ENCODE assay signal across 8 cellular contexts in the genomic region with DNA sequence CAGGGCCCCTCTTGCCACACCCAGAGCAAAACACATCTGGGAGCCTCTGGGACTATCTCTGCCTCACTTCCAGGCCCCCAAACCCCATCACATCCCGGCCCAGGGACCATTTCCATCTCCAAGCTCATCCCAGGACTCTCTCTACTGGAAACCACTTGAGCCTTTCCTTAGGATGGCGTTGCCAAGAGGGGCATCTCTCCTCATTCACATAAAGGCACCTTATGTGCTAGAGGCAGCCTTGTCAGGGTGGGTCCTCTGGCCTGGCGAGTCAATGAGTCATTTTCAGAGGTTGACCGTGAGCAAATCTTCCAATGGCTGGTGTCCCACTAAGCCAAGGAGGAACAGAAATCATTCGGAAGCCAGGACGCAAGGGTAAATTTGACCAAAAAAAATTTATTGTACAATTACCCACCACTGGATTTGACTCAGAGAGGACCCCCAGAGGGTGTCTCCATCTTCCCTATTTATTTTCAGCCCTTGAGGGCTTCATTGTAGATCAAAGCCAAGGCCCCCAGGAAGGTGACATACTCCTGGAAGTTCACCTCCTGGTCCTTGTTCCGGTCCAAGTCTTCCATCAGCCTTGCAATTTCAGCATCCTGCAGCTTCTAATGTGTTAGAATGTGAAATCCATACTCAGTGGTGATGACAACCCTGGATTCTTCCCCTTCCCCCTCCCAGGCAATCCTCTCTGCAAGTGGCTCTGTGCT. TPM values are rescaled to one million over a fixed set of nuclear protein-coding genes. Genes with fewer than 3 reads are reported as not detected.
DNase-seq lines count a peak whose midpoint lies in the region; ATAC-seq and TF ChIP-seq lines count a peak whose summit lies in the region.

No MANE protein-coding gene starts in this region.

- peak overlapping the region; percentile 91 for H3K4me3 Mint-ChIP-seq in T-helper 2 cell treated with Interferon-gamma antibody and Interleukin-4, amounts not matched to agents 5 μg/mL and 100 μg/mL, for 36 hours

- H3K27me3 ChIP-seq in thoracic aorta (replicated peaks; ENCODE audit: insufficient read depth): no peaks in the 10 kb centered on the region

- H3K27ac Mint-ChIP-seq in T-helper 2 cell treated with Interferon-gamma antibody and Interleukin-4, amounts not matched to agents 5 μg/mL and 100 μg/mL, for 36 hours: peak overlapping the region; percentile 94

- no peaks in the 10 kb centered on the region for H3K36me3 ChIP-seq in thoracic aorta

- DNase-seq in T-helper 2 cell treated with Interferon-gamma antibody and Interleukin-4, amounts not matched to agents 5 μg/mL and 100 μg/mL, for 36 hours (ENCODE audit: low spot score): no peak
- DNase-seq in T-helper 2 cell: no peak
- peak; percentile 55 for DNase-seq in kidney tubule cell (ENCODE audit: low spot score)
- DNase-seq in thoracic aorta (ENCODE audit: low spot score): no peak
- no peak for DNase-seq in putamen (ENCODE audit: low spot score)
- DNase-seq in LoVo (ENCODE audit: low spot score): no peak
- no peak for DNase-seq in OCI-M2 (lab: John Stamatoyannopoulos, UW; ENCODE audit: unreplicated experiment)

- H3K4me1 Mint-ChIP-seq in T-helper 2 cell treated with Interferon-gamma antibody and Interleukin-4, amounts not matched to agents 5 μg/mL and 100 μg/mL, for 36 hours (ENCODE audit: low read depth): peaks cover 52% of the 10 kb centered on the region

- peak overlapping the region; percentile 89 for H3K4me3 ChIP-seq in thoracic aorta

- no peaks in the 10 kb centered on the region for H3K9me3 ChIP-seq in thoracic aorta

- no peaks in the 10 kb centered on the region for H3K9me3 Mint-ChIP-seq in T-helper 2 cell treated with Interferon-gamma antibody and Interleukin-4, amounts not matched to agents 5 μg/mL and 100 μg/mL, for 36 hours

- peak overlapping the region; percentile 78 for H3K27ac ChIP-seq in angular gyrus (ENCODE audit: low read depth, low read length)
- H3K27ac ChIP-seq in thoracic aorta: peak overlapping the region; percentile 100

- H3K4me1 ChIP-seq in thoracic aorta (ENCODE audit: control insufficient read depth in 1 of 2, low read depth in 2 of 2): peaks cover 0 to 51% of the 10 kb centered on the region in 2 donors

- H3K27me3 Mint-ChIP-seq in T-helper 2 cell treated with Interferon-gamma antibody and Interleukin-4, amounts not matched to agents 5 μg/mL and 100 μg/mL, for 36 hours (ENCODE audit: low read depth): no peaks in the 10 kb centered on the region

- no peak for TF ChIP-seq CTCF in thoracic aorta (IDR thresholded peaks at IDR 0.05)

- ATAC-seq in thoracic aorta (ENCODE audit: insufficient number of reproducible peaks, low FRiP score, low read depth): no peak

- H3K36me3 Mint-ChIP-seq in T-helper 2 cell treated with Interferon-gamma antibody and Interleukin-4, amounts not matched to agents 5 μg/mL and 100 μg/mL, for 36 hours (ENCODE audit: low read depth): peaks cover 25% of the 10 kb centered on the region

RNA-seq across cellular contexts. Expression of a gene that starts 1.4 kb away (rescaled TPM):
- total RNA-seq in thoracic aorta: 100 to 1,000 TPM; 367 to 608 TPM

RNA-seq across cellular contexts. Expression of a gene that starts 6.4 kb away (rescaled TPM):
- total RNA-seq in thoracic aorta: not detected

RNA-seq across cellular contexts. Expression of a gene that starts 11.2 kb away (rescaled TPM):
- 1,000 to 10,000 TPM in 1 of 2 donors, 100 to 1,000 TPM in 1; 514 to 1,429 TPM for total RNA-seq in thoracic aorta

RNA-seq across cellular contexts. Expression of a gene that starts 14.7 kb away (rescaled TPM):
- 10 to 100 TPM in 1 of 2 donors, 1 to 10 TPM in 1; 3.1 to 25.0 TPM for total RNA-seq in thoracic aorta

RNA-seq across cellular contexts. Expression of a gene that starts 31.3 kb away (rescaled TPM):
- 1 to 10 TPM; 1.1 to 2.9 TPM for total RNA-seq in thoracic aorta
